2 cellular contexts compared by ENCODE assay signal in genomic region chr18:26543368-26543767, GRCh38.
TF ChIP-seq lines count a peak whose summit lies in the region.

No MANE protein-coding gene starts in this region.

TF ChIP-seq in SK-N-SH, 30 proteins besides CTCF, POLR2A, EP300 and RAD21:
- no peak for TF ChIP-seq POLR2AphosphoS5 (IDR thresholded peaks at IDR 0.05; ENCODE audit: low read depth, low read length)
- TF ChIP-seq, protein P1, sequence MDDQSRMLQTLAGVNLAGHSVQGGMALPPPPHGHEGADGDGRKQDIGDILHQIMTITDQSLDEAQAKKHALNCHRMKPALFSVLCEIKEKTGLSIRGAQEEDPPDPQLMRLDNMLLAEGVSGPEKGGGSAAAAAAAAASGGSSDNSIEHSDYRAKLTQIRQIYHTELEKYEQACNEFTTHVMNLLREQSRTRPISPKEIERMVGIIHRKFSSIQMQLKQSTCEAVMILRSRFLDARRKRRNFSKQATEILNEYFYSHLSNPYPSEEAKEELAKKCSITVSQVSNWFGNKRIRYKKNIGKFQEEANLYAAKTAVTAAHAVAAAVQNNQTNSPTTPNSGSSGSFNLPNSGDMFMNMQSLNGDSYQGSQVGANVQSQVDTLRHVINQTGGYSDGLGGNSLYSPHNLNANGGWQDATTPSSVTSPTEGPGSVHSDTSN (IDR thresholded peaks at IDR 0.05) = no peak
- TF ChIP-seq SIN3A (IDR thresholded peaks at IDR 0.05; ENCODE audit: borderline replicate concordance, low read depth, low read length) = no peak
- TF ChIP-seq MXI1 (IDR thresholded peaks at IDR 0.05; ENCODE audit: low read depth, low read length) = no peak
- TF ChIP-seq ELF1 (IDR thresholded peaks at IDR 0.05) = no peak
- no peak for TF ChIP-seq TAF1 (IDR thresholded peaks at IDR 0.05; ENCODE audit: borderline replicate concordance, low read depth, low read length)
- TF ChIP-seq YY1 (IDR thresholded peaks at IDR 0.05; ENCODE audit: low read depth) = no peak
- no peak for TF ChIP-seq MAX (IDR thresholded peaks at IDR 0.05; ENCODE audit: low read depth)
- no peak for TF ChIP-seq REST (IDR thresholded peaks at IDR 0.05; ENCODE audit: low read depth, low read length)

TF ChIP-seq in SK-N-SH treated with all-trans-retinoic acid at 6 μM for 48 hours, 23 proteins besides CTCF, POLR2A, EP300 and RAD21:
- TF ChIP-seq TOX (CRISPR knock-in tag; IDR thresholded peaks at IDR 0.05; ENCODE audit: borderline replicate concordance) = no peak
